In the genomic region with DNA sequence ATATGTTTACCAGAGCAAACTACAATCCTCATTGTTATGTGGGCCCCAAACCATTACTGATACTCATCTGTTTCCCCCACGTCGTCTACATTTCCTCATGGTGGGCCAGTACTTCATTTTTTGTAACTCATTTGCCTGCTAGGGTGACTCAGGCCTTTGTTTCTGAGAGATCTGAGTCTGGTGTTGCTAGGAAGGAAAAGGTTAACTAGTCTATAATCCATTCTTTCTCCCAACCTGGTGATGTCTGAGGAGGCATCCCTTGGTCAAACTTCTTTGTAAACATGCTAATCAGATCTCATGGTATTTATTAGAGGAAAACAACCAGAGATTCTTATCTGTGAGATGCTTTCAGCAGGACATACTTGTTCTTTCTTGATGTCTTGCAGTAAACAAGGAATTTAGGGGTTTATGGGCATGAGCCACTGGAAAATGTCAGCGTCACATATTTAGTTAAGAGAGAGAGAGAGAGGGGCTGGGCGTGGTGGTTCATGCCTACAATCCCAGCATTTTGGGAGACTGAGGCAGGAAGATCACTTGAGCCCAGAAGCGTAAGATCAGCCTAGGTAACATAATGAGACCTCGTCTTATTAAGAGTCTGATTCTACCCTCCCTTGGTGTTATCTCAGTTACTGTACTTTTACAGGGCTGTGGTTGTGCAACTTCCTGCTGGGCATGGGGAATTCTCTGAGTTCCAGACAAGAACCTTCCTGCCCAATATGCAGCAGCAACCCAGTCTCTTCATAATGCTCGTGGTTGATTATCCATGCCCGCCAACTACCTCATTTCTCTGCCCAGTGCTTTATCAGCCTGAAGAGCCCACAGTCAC, we compare ENCODE assay signal across 23 cellular contexts. TPM values are rescaled to one million over a fixed set of nuclear protein-coding genes. Genes with fewer than 3 reads are reported as not detected.
DNase-seq lines count a peak whose midpoint lies in the region; ATAC-seq, FAIRE-seq and TF ChIP-seq lines count a peak whose summit lies in the region.
"Had no signal": no experiment of that assay in that cellular context is flagged by ENCODE, and none has a peak within 500 bp of the region (broad histone marks: within the 10 kb centered on the region; RNA-seq: fewer than 3 reads in every experiment).

No MANE protein-coding gene starts in this region.

- no peak overlapping the region for H3K4me3 Mint-ChIP-seq in astrocyte (ENCODE audit: unreplicated experiment)
- no peak overlapping the region for H3K4me3 Mint-ChIP-seq in naive thymus-derived CD8-positive, alpha-beta T cell
- H3K4me3 Mint-ChIP-seq: CD8-positive, alpha-beta memory T cell; naive thymus-derived CD4-positive, alpha-beta T cell had no signal

- TF ChIP-seq POLR2A in HepG2 (IDR thresholded peaks at IDR 0.05; ENCODE audit: insufficient read depth in 1 of 2, low read depth in 2 of 2, low read length in 2 of 2) (no peak), upper lobe of left lung (IDR thresholded peaks at IDR 0.05) (no peak)

- H3K4me1 Mint-ChIP-seq in astrocyte (ENCODE audit: low read depth, unreplicated experiment), result peaks cover 4% of the 10 kb centered on the region
- no peaks in the 10 kb centered on the region for H3K4me1 Mint-ChIP-seq in naive thymus-derived CD8-positive, alpha-beta T cell
- H3K4me1 Mint-ChIP-seq: CD8-positive, alpha-beta memory T cell had no signal

- intact Hi-C loops in heart right ventricle (cut with DNase I), result no loop called here
- intact Hi-C loops in right cardiac atrium (cut with DNase I), result no loop called here
- intact Hi-C loops in HepG2 (cut with micrococcal nuclease; ENCODE audit: unreplicated experiment), result no loop called here

- no TSS peak for BruUV-seq in HepG2 (replicated peaks; lab: Mats Ljungman, UMichigan)

- ATAC-seq in heart right ventricle (peak in 6 of 8 donors; percentile 28 to 68 (median 48)), right cardiac atrium (no peak), HepG2 (no peak), upper lobe of left lung (ENCODE audit: low FRiP score in 2 of 2) (no peak), HG03457 (IDR thresholded peaks at IDR 0.05; ENCODE audit: unreplicated experiment) (no peak), GM18907 (IDR thresholded peaks at IDR 0.05; ENCODE audit: unreplicated experiment) (no peak)
- ATAC-seq in naive thymus-derived CD8-positive, alpha-beta T cell, result no peak
- ATAC-seq: naive thymus-derived CD4-positive, alpha-beta T cell had no signal

- CTCF ChIA-PET in HepG2 (lab: Yijun Ruan, JAX; ENCODE audit: low intra/inter-chr PET ratio, low total read pairs), result no interaction called here

- 53 to 54% methylated on average over 8 of the region's 8 CpGs for WGBS in heart right ventricle, 2 donors
- 42% methylated on average over 8 of the region's 8 CpGs for WGBS in right cardiac atrium
- WGBS in HepG2 (ENCODE audit: low lambda C conversion rate), result 69% methylated on average over 8 of the region's 8 CpGs
- WGBS in upper lobe of left lung, 2 donors, result 29 to 39% methylated on average over 8 of the region's 8 CpGs

- FAIRE-seq in astrocyte (lab: Jason Lieb, UNC) (no peak), HepG2 (lab: Jason Lieb, UNC) (peak; percentile 57)
- FAIRE-seq: G401.6 had no signal

- no peak for TF ChIP-seq CTCF in heart right ventricle (IDR thresholded peaks at IDR 0.05)
- no peak for TF ChIP-seq CTCF in astrocyte (IDR thresholded peaks at IDR 0.05; ENCODE audit: insufficient read depth, low read depth, low read length)
- no peak for TF ChIP-seq CTCF in HepG2 (CRISPR knock-in tag; IDR thresholded peaks at IDR 0.05)
- TF ChIP-seq CTCF in upper lobe of left lung (IDR thresholded peaks at IDR 0.05), result no peak

- no peaks in the 10 kb centered on the region for H3K9me3 Mint-ChIP-seq in astrocyte (ENCODE audit: unreplicated experiment)
- H3K9me3 Mint-ChIP-seq in naive thymus-derived CD8-positive, alpha-beta T cell, result peaks cover 0 to 48% (median 3%) of the 10 kb centered on the region in 9 donors

- H2AFZ ChIP-seq in astrocyte (ENCODE audit: low read depth, low read length) (no peak overlapping the region), HepG2 (ENCODE audit: low read length) (no peak overlapping the region)

- POLR2A ChIA-PET in HepG2 (lab: Yijun Ruan, JAX), result no interaction called here
- POLR2A ChIA-PET in naive thymus-derived CD8-positive, alpha-beta T cell (lab: Charles Lee), result no interaction called here

- H3K4me1 ChIP-seq in heart right ventricle (peaks cover 0 to 20% (median 0%) of the 10 kb centered on the region in 9 donors), right cardiac atrium (ENCODE audit: control insufficient read depth, insufficient read depth, low read length) (no peaks in the 10 kb centered on the region), astrocyte (ENCODE audit: insufficient read depth, low read length) (no peaks in the 10 kb centered on the region), HepG2 (ENCODE audit: insufficient read depth, low read length) (peaks cover 73% of the 10 kb centered on the region), upper lobe of left lung (peaks cover 9 to 26% (median 18%) of the 10 kb centered on the region in 4 donors)
- H3K4me1 ChIP-seq: breast epithelium, testis had no signal

- no peaks in the 10 kb centered on the region for H3K36me3 Mint-ChIP-seq in astrocyte (ENCODE audit: low read depth, unreplicated experiment)
- peaks cover 0 to 6% (median 3%) of the 10 kb centered on the region in 3 donors for H3K36me3 Mint-ChIP-seq in naive thymus-derived CD8-positive, alpha-beta T cell

- no peaks in the 10 kb centered on the region for H3K27me3 Mint-ChIP-seq in astrocyte (ENCODE audit: low read depth, unreplicated experiment)
- peaks cover 0 to 4% (median 0%) of the 10 kb centered on the region in 5 donors for H3K27me3 Mint-ChIP-seq in naive thymus-derived CD8-positive, alpha-beta T cell

- H3K4me3 ChIP-seq in heart right ventricle (no peak overlapping the region), right cardiac atrium (ENCODE audit: low read length) (no peak overlapping the region), astrocyte (ENCODE audit: insufficient read depth, low read depth, low read length) (no peak overlapping the region), HepG2 (replicated peaks in 1 of 3; ENCODE audit: insufficient read depth in 1 of 3, low read depth in 2 of 3, low read length in 3 of 3) (no peak overlapping the region), upper lobe of left lung (no peak overlapping the region)
- H3K4me3 ChIP-seq: breast epithelium, testis had no signal

- no peaks in the 10 kb centered on the region for H4K20me1 ChIP-seq in astrocyte (ENCODE audit: insufficient read depth, low read length)
- no peaks in the 10 kb centered on the region for H4K20me1 ChIP-seq in HepG2 (ENCODE audit: insufficient read depth, low read length)

- in situ Hi-C loops in HepG2 (cut with HindIII; ENCODE audit: extremely low pct_ligation_motif_present, low pct_unique_long_range_greater_than_20kb), result no loop called here

- no peaks in the 10 kb centered on the region for H3K79me2 ChIP-seq in astrocyte (ENCODE audit: insufficient read depth, low read length)
- no peaks in the 10 kb centered on the region for H3K79me2 ChIP-seq in HepG2 (ENCODE audit: insufficient read depth, low read length)

- H3K27ac ChIP-seq in heart right ventricle (peak overlapping the region in 9 of 10 donors; percentile 19 to 74 (median 28)), right cardiac atrium (ENCODE audit: low read length) (no peak overlapping the region), astrocyte (ENCODE audit: low read depth, low read length) (no peak overlapping the region), HepG2 (ENCODE audit: extremely low read length, insufficient read depth, low read length) (peak overlapping the region; percentile 85), upper lobe of left lung (peak overlapping the region; percentile 35 to 79 (median 48))
- H3K27ac ChIP-seq: KMS-11, testis had no signal

- H3K36me3 ChIP-seq in heart right ventricle, result no peaks in the 10 kb centered on the region
- H3K36me3 ChIP-seq in astrocyte (ENCODE audit: insufficient read depth, low read length), result no peaks in the 10 kb centered on the region
- no peaks in the 10 kb centered on the region for H3K36me3 ChIP-seq in HepG2 (replicated peaks in 1 of 2; ENCODE audit: control insufficient read depth in 1 of 2, insufficient read depth in 2 of 2, low read length in 2 of 2)
- no peaks in the 10 kb centered on the region for H3K36me3 ChIP-seq in upper lobe of left lung
- H3K36me3 ChIP-seq: breast epithelium had no signal

- no peak for TF ChIP-seq RAD21 in HepG2 (CRISPR knock-in tag; IDR thresholded peaks at IDR 0.05)

- TF ChIP-seq EP300 in HepG2 (IDR thresholded peaks at IDR 0.05; ENCODE audit: low read depth in 2 of 2, low read length in 2 of 2) (0 out of 4 replicates have a peak, but pooled peaks of 1 of the 2 experiments have one; percentile 2), HepG2 (CRISPR knock-in tag; IDR thresholded peaks at IDR 0.05; ENCODE audit: borderline replicate concordance) (no peak), upper lobe of left lung (IDR thresholded peaks at IDR 0.05) (peak in 1 of 4 donors; percentile 43)

- DNase-seq in heart right ventricle, result no peak
- no peak for DNase-seq in right cardiac atrium
- DNase-seq in astrocyte (ENCODE audit: low read depth), result no peak
- peak; percentile 56 for DNase-seq in HepG2 (ENCODE audit: low spot score)
- peak in 1 of 2 donors; percentile 22 for DNase-seq in upper lobe of left lung
- no peak for DNase-seq in naive thymus-derived CD8-positive, alpha-beta T cell
- DNase-seq: activated CD4-positive, CD25-positive, alpha-beta regulatory T cell treated with anti-CD3 and anti-CD28 coated beads, Interleukin-2, amount 50 U/mL, for 72 hours; activated CD8-positive, alpha-beta memory T cell treated with anti-CD3 and anti-CD28 coated beads, Interleukin-2, amount 50 U/mL, for 4 hours; activated naive CD4-positive, alpha-beta T cell treated with anti-CD3 and anti-CD28 coated beads, Interleukin-2, amount 50 U/mL, for 16 hours; CD8-positive, alpha-beta memory T cell; naive thymus-derived CD4-positive, alpha-beta T cell; NCI-H187 treated with DMSO at 0.1 percent for 48 hours; NCI-H526; stimulated activated CD4-positive, alpha-beta T cell treated with anti-CD3 and anti-CD28 coated beads, Interleukin-1b, Interleukin-23, amount 100 ng/mL, for 48 hours; T-helper 1 cell; testis had no signal

- peaks cover 0 to 4% (median 0%) of the 10 kb centered on the region in 7 donors for H3K27me3 ChIP-seq in heart right ventricle
- no peaks in the 10 kb centered on the region for H3K27me3 ChIP-seq in right cardiac atrium (ENCODE audit: control insufficient read depth, insufficient read depth)
- no peaks in the 10 kb centered on the region for H3K27me3 ChIP-seq in astrocyte (ENCODE audit: insufficient read depth, low read length)
- H3K27me3 ChIP-seq in HepG2 (ENCODE audit: control insufficient read depth in 1 of 2, insufficient read depth in 2 of 2, low read length in 2 of 2), result no peaks in the 10 kb centered on the region
- no peaks in the 10 kb centered on the region for H3K27me3 ChIP-seq in upper lobe of left lung
- H3K27me3 ChIP-seq: breast epithelium, testis had no signal

- no peak overlapping the region for H3K4me2 ChIP-seq in astrocyte (ENCODE audit: low read length)
- no peak overlapping the region for H3K4me2 ChIP-seq in HepG2 (ENCODE audit: low read depth, low read length)
- H3K4me2 ChIP-seq: KMS-11 had no signal

- peak overlapping the region; percentile 36 for H3K27ac Mint-ChIP-seq in astrocyte (ENCODE audit: unreplicated experiment)
- H3K27ac Mint-ChIP-seq in naive thymus-derived CD8-positive, alpha-beta T cell, result no peak overlapping the region
- H3K27ac Mint-ChIP-seq: CD8-positive, alpha-beta memory T cell; naive thymus-derived CD4-positive, alpha-beta T cell had no signal

- H3K9ac ChIP-seq in astrocyte (ENCODE audit: low read length) (no peak overlapping the region), HepG2 (ENCODE audit: insufficient read depth, low read depth, low read length) (0 out of 2 replicates have a peak overlapping the region, but pooled peaks have one; percentile 0)
- H3K9ac ChIP-seq: KMS-11 had no signal

- no peaks in the 10 kb centered on the region for H3K9me3 ChIP-seq in heart right ventricle
- no peaks in the 10 kb centered on the region for H3K9me3 ChIP-seq in right cardiac atrium (ENCODE audit: control insufficient read depth, low read length)
- H3K9me3 ChIP-seq in astrocyte (ENCODE audit: insufficient read depth, low read depth, low read length), result peaks cover 9% of the 10 kb centered on the region
- no peaks in the 10 kb centered on the region for H3K9me3 ChIP-seq in HepG2 (ENCODE audit: low read length)
- no peaks in the 10 kb centered on the region for H3K9me3 ChIP-seq in upper lobe of left lung
- H3K9me3 ChIP-seq: breast epithelium, testis had no signal

RNA-seq across cellular contexts. Expression of a gene that starts 9.7 kb away (rescaled TPM):
- total RNA-seq in heart right ventricle (not detected), right cardiac atrium (not detected), astrocyte (not detected in 2 replicates), HepG2 (2016; rRNA removed; fragmentation: Illumina TruSeq; extraction: Trizol) (not detected in 2 replicates), upper lobe of left lung (not detected)
- polyA plus RNA-seq in heart right ventricle (under 1 TPM; 0.52 to 0.59 TPM), right cardiac atrium (not detected), HepG2 (2011; rRNA removed) (0.24 TPM in 1 of 2 replicates, not detected in the other)
- not detected in 2 replicates for total RNA-seq in HepG2 (2016; cell fraction: cytosol; rRNA removed; fragmentation: Illumina TruSeq; extraction: Trizol; ENCODE audit: low read depth)
- total RNA-seq in HepG2 (2016; cell fraction: insoluble cytoplasmic fraction; rRNA removed; fragmentation: Illumina TruSeq; extraction: Trizol), result not detected in 2 replicates
- total RNA-seq in HepG2 (2016; cell fraction: membrane; rRNA removed; fragmentation: Illumina TruSeq; extraction: Trizol), result not detected in 2 replicates
- total RNA-seq in HepG2 (2016; cell fraction: nucleus; rRNA removed; fragmentation: Illumina TruSeq; extraction: Trizol), result not detected in 2 replicates
- polyA plus RNA-seq in HepG2 (2011; cell fraction: cytosol; rRNA removed), result not detected in 2 replicates
- polyA plus RNA-seq in HepG2 (2011; cell fraction: nucleus; rRNA removed), result 0.34 TPM in 1 of 2 replicates, not detected in the other
- polyA plus RNA-seq in HepG2 (2012), result not detected in 2 replicates
- polyA plus RNA-seq in HepG2 (2016; cell fraction: cytosol; fragmentation: Illumina TruSeq; extraction: Trizol; ENCODE audit: low read depth), result not detected in 2 replicates
- polyA plus RNA-seq in HepG2 (2016; cell fraction: insoluble cytoplasmic fraction; fragmentation: Illumina TruSeq; extraction: Trizol; ENCODE audit: low read depth), result not detected in 2 replicates
- not detected in 2 replicates for polyA plus RNA-seq in HepG2 (2016; cell fraction: membrane; fragmentation: Illumina TruSeq; extraction: Trizol; ENCODE audit: low read depth)
- polyA plus RNA-seq in HepG2 (2016; cell fraction: nucleus; fragmentation: Illumina TruSeq; extraction: Trizol; ENCODE audit: insufficient read depth, low read depth), result not detected in 2 replicates
- polyA minus RNA-seq in HepG2 (2011; rRNA and poly(A)+ RNA removed; ENCODE audit: low replicate concordance), result not detected in 2 replicates
- polyA minus RNA-seq in HepG2 (2011; cell fraction: cytosol; rRNA and poly(A)+ RNA removed), result not detected in 2 replicates
- not detected in 2 replicates for polyA minus RNA-seq in HepG2 (2011; cell fraction: nucleus; rRNA and poly(A)+ RNA removed)
- total RNA-seq in naive thymus-derived CD8-positive, alpha-beta T cell, result not detected
- not detected for polyA plus RNA-seq in naive thymus-derived CD8-positive, alpha-beta T cell
- total RNA-seq: A673; breast epithelium; CD8-positive, alpha-beta memory T cell; naive thymus-derived CD4-positive, alpha-beta T cell; renal cortical epithelial cell; testis had no signal
- polyA plus RNA-seq: CD8-positive, alpha-beta memory T cell; naive thymus-derived CD4-positive, alpha-beta T cell had no signal

Comparison
In these comparisons a context has a peak if more than half of its experiments do, and no peak if none do; other contexts are left out.
1. ATAC-seq: peak in heart right ventricle (6 of 8); none in right cardiac atrium (0 of 2), HepG2 (single experiment), upper lobe of left lung (0 of 2), naive thymus-derived CD8-positive, alpha-beta T cell (0 of 2), HG03457 (single experiment) and GM18907 (single experiment).
2. H3K27ac ChIP-seq: peak in heart right ventricle (9 of 10), HepG2 (single experiment) and upper lobe of left lung (4 of 4); none in right cardiac atrium (single experiment) and astrocyte (single experiment).